In the genomic region with DNA sequence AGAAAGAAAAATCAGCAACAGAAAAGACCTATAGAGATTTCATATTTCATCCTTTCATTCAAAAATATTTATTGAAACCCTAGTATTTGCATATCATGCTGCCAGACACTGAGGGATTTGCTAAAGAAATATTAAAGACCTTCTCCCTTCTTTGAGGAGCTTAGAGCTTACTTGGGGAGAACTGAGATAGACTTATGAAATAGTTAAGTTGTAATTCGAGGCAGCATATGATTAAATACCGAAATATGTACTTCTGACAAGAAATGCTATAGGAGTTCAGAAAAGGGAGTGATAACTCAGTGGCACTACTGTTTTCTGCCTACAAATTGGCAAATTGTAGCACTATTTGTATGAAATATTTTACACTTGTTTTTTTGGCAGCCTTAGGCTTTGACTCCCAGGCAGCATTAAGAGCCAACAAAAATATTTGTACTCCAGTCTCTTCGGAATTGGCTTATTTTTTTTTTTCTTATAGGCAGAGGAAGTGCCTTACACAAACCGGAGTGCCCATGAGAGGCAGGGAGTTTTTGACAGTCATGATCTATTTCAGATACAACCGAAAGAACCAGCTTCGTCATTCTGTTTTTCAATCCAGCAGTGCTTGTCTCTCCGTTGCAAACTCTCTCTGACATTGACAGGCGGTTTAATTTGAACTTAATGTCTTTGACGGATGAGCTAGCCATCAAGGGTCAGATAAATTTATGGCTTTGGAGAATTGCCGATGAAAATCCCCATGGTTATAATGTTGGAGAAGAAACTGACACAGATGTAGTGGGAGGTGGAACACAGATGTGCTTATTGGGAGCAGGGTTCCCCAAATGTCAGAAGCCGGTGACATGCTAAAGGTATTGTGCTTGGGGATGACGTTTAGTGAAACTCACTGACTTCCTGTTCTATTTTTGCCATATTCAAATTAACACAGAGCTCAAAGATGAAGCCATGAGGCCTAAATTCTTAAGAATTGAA, we compare ENCODE assay signal across 8 cellular contexts. TPM values are rescaled to one million over a fixed set of nuclear protein-coding genes. Genes with fewer than 3 reads are reported as not detected.
DNase-seq lines count a peak whose midpoint lies in the region; ATAC-seq and TF ChIP-seq lines count a peak whose summit lies in the region.

No MANE protein-coding gene starts in this region.

- peak; percentile 83 for DNase-seq in NOMO-1 treated with DMSO at 0.1 percent for 48 hours (lab: John Stamatoyannopoulos, UW; ENCODE audit: unreplicated experiment)
- peak; percentile 73 to 76 for DNase-seq in cardiac fibroblast (ENCODE audit: low read depth in 2 of 2)
- no peak for DNase-seq in ovary
- no peak for DNase-seq in DMS79 (lab: John Stamatoyannopoulos, UW)
- no peak for DNase-seq in glomerular visceral epithelial cell (ENCODE audit: extremely low spot score)
- no peak for DNase-seq in Calu3

- no peak for TF ChIP-seq EP300 in ovary (IDR thresholded peaks at IDR 0.05)

- peaks cover 15% of the 10 kb centered on the region for H3K27me3 Mint-ChIP-seq in Calu3 (ENCODE audit: unreplicated experiment)

- CTCF ChIA-PET in Calu3 (lab: Charles Lee) = no interaction called here

- TF ChIP-seq POLR2A in ovary (IDR thresholded peaks at IDR 0.05) = no peak

- no peak overlapping the region for H3K27ac Mint-ChIP-seq in Calu3 (ENCODE audit: unreplicated experiment)

- peak overlapping the region; percentile 49 to 73 for H3K27ac ChIP-seq in ovary

- 3 to 9% (median 4%) methylated on average over 12 of the region's 12 CpGs for WGBS in ovary, 3 donors

- intact Hi-C loops in ovary (cut with DNase I) = loop anchor here in 2 of 4 donors (10.0 kb wide), 2 partner anchors 47 to 53 kb away; no protein-coding TSS in a partner anchor
- intact Hi-C loops in Calu3 (cut with micrococcal nuclease; ENCODE audit: unreplicated experiment) = no loop called here

- H3K4me3 ChIP-seq in cardiac fibroblast (replicated peaks in 1 of 2; ENCODE audit: low read depth in 2 of 2, low read length in 2 of 2) (peak overlapping the region in 1 of 2 donors; percentile 0), ovary (no peak overlapping the region)

- no peaks in the 10 kb centered on the region for H3K4me1 Mint-ChIP-seq in Calu3 (ENCODE audit: low read depth, unreplicated experiment)

- H3K36me3 Mint-ChIP-seq in Calu3 (ENCODE audit: insufficient read depth, unreplicated experiment) = no peaks in the 10 kb centered on the region

- no peaks in the 10 kb centered on the region for H3K27me3 ChIP-seq in ovary

- H3K4me1 ChIP-seq in ovary (ENCODE audit: insufficient read depth) = peaks cover 20% of the 10 kb centered on the region

- no peaks in the 10 kb centered on the region for H3K9me3 Mint-ChIP-seq in Calu3 (ENCODE audit: low read depth, unreplicated experiment)

- H3K9me3 ChIP-seq in ovary = no peaks in the 10 kb centered on the region

- no TSS peak for BruUV-seq in Calu3 (replicated peaks; lab: Mats Ljungman, UMichigan)

- no peak overlapping the region for H3K4me3 Mint-ChIP-seq in Calu3 (ENCODE audit: low read depth, unreplicated experiment)

- H3K36me3 ChIP-seq in ovary = no peaks in the 10 kb centered on the region

- peak; percentile 54 for ATAC-seq in GM18499 (IDR thresholded peaks at IDR 0.05; ENCODE audit: insufficient read depth, unreplicated experiment)
- peak; percentile 72 for ATAC-seq in HG02571 (IDR thresholded peaks at IDR 0.05; ENCODE audit: unreplicated experiment)

- TF ChIP-seq CTCF in cardiac fibroblast (IDR thresholded peaks at IDR 0.05; ENCODE audit: low read depth, low read length) (no peak), ovary (IDR thresholded peaks at IDR 0.05) (no peak), Calu3 (IDR thresholded peaks at IDR 0.05; ENCODE audit: unreplicated experiment) (no peak)

RNA-seq across cellular contexts. Expression of a gene that starts 59.4 kb away (rescaled TPM):
- total RNA-seq in ovary = 10 to 100 TPM in 6 of 7 donors, 1 to 10 TPM in 1; 9.8 to 33.7 (median 19.5) TPM
- 10 to 100 TPM in 1 of 2 donors, 1 to 10 TPM in 1; 8.2 to 13.9 TPM for polyA plus RNA-seq in ovary
- total RNA-seq in Calu3 (2022) = 1.3 and 2.3 TPM in 2 replicates

Comparison
In these comparisons a context has a peak if more than half of its experiments do, and no peak if none do; other contexts are left out.
1. DNase-seq: peak in NOMO-1 treated with DMSO at 0.1 percent for 48 hours (single experiment) and cardiac fibroblast (2 of 2); none in ovary (0 of 5), DMS79 (single experiment), glomerular visceral epithelial cell (single experiment) and Calu3 (single experiment).